ENCODE assay signal across 8 cellular contexts in the genomic region with DNA sequence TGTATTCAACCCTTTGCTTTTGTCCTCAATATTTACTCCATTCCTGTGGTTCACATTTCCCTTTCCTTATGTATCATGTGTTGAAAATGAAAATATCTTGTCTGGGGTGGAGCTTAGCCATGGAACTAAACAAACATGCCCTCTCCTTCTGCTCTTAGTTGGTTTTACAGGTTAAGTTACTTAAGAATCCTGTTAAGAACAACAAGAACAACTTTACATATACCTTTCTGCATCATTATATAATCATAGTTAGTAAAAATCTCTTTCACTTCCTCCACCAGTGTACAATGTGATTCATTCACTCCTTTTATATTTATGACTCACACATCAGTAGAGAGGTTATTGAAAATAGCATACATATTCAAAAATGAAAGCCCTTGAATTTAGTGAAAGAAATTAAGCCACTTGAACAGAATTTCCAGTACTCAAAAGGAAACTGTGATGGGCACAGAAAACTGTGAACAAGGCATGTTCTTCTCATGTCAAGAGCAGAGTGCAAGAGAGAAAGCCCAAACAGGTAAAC.
DNase-seq lines count a peak whose midpoint lies in the region; ATAC-seq and TF ChIP-seq lines count a peak whose summit lies in the region.

No MANE protein-coding gene starts in this region.

- intact Hi-C loops in right cardiac atrium (cut with DNase I): no loop called here
- intact Hi-C loops in posterior vena cava (cut with DNase I): no loop called here
- intact Hi-C loops in uterus (cut with DNase I; ENCODE audit: low total_unique reads): no loop called here

- DNase-seq in HS-27A (ENCODE audit: low read depth) (peak; percentile 17), foreskin keratinocyte (peak; percentile 59 to 68), right cardiac atrium (no peak), posterior vena cava (ENCODE audit: low spot score) (no peak), uterus (no peak), BE2C (no peak)

- H3K27me3 ChIP-seq in foreskin keratinocyte (no peaks in the 10 kb centered on the region), right cardiac atrium (ENCODE audit: control insufficient read depth, insufficient read depth) (no peaks in the 10 kb centered on the region), uterus (no peaks in the 10 kb centered on the region), BE2C (no peaks in the 10 kb centered on the region)

- TF ChIP-seq CTCF in foreskin keratinocyte (conservative IDR thresholded peaks at IDR 0.05): no peak
- no peak for TF ChIP-seq CTCF in uterus (IDR thresholded peaks at IDR 0.05)
- TF ChIP-seq CTCF in BE2C (IDR thresholded peaks at IDR 0.05; ENCODE audit: low read depth, low read length): no peak

- H3K4me3 ChIP-seq in right cardiac atrium (ENCODE audit: low read length) (no peak overlapping the region), uterus (no peak overlapping the region), BE2C (ENCODE audit: low read depth, low read length) (no peak overlapping the region)

- peak overlapping the region; percentile 19 for H3K27ac ChIP-seq in foreskin keratinocyte
- no peak overlapping the region for H3K27ac ChIP-seq in right cardiac atrium (ENCODE audit: low read length)
- H3K27ac ChIP-seq in uterus: peak overlapping the region in 1 of 2 donors; percentile 26

- ATAC-seq in GM18498 (IDR thresholded peaks at IDR 0.05; ENCODE audit: unreplicated experiment): peak; percentile 93
- ATAC-seq in GM21529 (IDR thresholded peaks at IDR 0.05; ENCODE audit: unreplicated experiment): peak; percentile 98
- ATAC-seq in foreskin keratinocyte: peak; percentile 96
- ATAC-seq in right cardiac atrium: no peak

- no peak for TF ChIP-seq POLR2A in uterus (IDR thresholded peaks at IDR 0.05)

- no peaks in the 10 kb centered on the region for H3K36me3 ChIP-seq in uterus
- no peaks in the 10 kb centered on the region for H3K36me3 ChIP-seq in BE2C

- H3K4me1 ChIP-seq in foreskin keratinocyte (peaks cover 9% of the 10 kb centered on the region), right cardiac atrium (ENCODE audit: control insufficient read depth, insufficient read depth, low read length) (peaks cover 1% of the 10 kb centered on the region), uterus (no peaks in the 10 kb centered on the region), BE2C (no peaks in the 10 kb centered on the region)

- H3K9me3 ChIP-seq in right cardiac atrium (ENCODE audit: control insufficient read depth, low read length): no peaks in the 10 kb centered on the region
- H3K9me3 ChIP-seq in uterus: no peaks in the 10 kb centered on the region
- H3K9me3 ChIP-seq in BE2C: no peaks in the 10 kb centered on the region; the same call in 1 of the 2 replicates

Comparison
In these comparisons a context has a peak if more than half of its experiments do, and no peak if none do; other contexts are left out.
1. ATAC-seq: peak in GM18498 (single experiment), GM21529 (single experiment) and foreskin keratinocyte (single experiment); none in right cardiac atrium (0 of 2).
2. DNase-seq: peak in HS-27A (single experiment) and foreskin keratinocyte (2 of 2); none in right cardiac atrium (0 of 3), posterior vena cava (single experiment), uterus (0 of 2) and BE2C (single experiment).